In the genomic region with DNA sequence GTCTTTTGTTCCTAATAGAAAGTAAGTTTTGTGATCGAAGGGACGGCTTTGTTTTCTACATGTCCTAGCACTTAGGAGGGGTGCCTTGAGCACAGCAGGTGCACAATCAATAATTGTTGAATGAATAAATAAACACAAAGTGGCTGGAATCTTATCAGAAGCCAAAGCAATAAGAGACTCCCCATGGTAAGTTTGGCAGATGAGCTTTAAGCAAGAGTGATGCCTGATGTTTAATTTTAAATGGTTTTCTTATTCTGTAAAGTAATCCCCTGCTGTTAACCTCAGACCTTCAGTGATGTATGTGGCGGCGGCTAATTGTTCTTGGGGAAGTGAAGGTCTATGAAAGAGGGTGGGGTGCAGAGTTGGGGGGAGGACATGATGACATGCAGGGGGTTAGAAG, we compare ENCODE assay signal across 32 cellular contexts.
"Had no signal": no experiment of that assay in that cellular context is flagged by ENCODE, and none has a peak within 500 bp of the region (broad histone marks: within the 10 kb centered on the region; RNA-seq: fewer than 3 reads in every experiment).

No MANE protein-coding gene starts in this region.

- H3K36me3 ChIP-seq: ascending aorta, breast epithelium, cardiac muscle cell, colonic mucosa, esophagus muscularis mucosa, gastrocnemius medialis, heart left ventricle had no signal

- H3K27me3 ChIP-seq: ascending aorta, breast epithelium, colonic mucosa, gastrocnemius medialis had no signal

- H3K36me3 Mint-ChIP-seq: activated CD4-positive, alpha-beta memory T cell treated with anti-CD3 and anti-CD28 coated beads for 36 hours; activated CD8-positive, alpha-beta memory T cell treated with anti-CD3 and anti-CD28 coated beads, Interleukin-2, amount 10 ng/mL, durations not matched to agents 7 days and 5 days; activated naive CD4-positive, alpha-beta T cell treated with anti-CD3 and anti-CD28 coated beads, Interleukin-2, amount 50 U/mL, for 24 hours; activated naive CD8-positive, alpha-beta T cell treated with anti-CD3 and anti-CD28 coated beads, Interleukin-2, amount 10 ng/mL, durations not matched to agents 7 days and 5 days; brain had no signal

- H3K4me3 ChIP-seq: ascending aorta, breast epithelium, cardiac muscle cell, colonic mucosa, esophagus muscularis mucosa, gastrocnemius medialis, heart left ventricle had no signal

- H3K9me3 ChIP-seq: ascending aorta, breast epithelium, colonic mucosa, esophagus muscularis mucosa, gastrocnemius medialis, heart left ventricle had no signal

- H3K4me1 ChIP-seq: ascending aorta, breast epithelium, colonic mucosa, esophagus muscularis mucosa, foreskin keratinocyte, gastrocnemius medialis, heart left ventricle had no signal

- ATAC-seq: activated CD4-positive, alpha-beta T cell treated with anti-CD3 and anti-CD28 coated beads for 36 hours; activated CD8-positive, alpha-beta memory T cell treated with anti-CD3 and anti-CD28 coated beads, Interleukin-2, amount 10 ng/mL, durations not matched to agents 7 days and 5 days; activated CD8-positive, alpha-beta T cell treated with anti-CD3 and anti-CD28 coated beads, Interleukin-2, amount 10 ng/mL, durations not matched to agents 7 days and 5 days; foreskin keratinocyte; gastrocnemius medialis; heart left ventricle had no signal

- H3K27ac Mint-ChIP-seq: activated CD4-positive, alpha-beta memory T cell treated with anti-CD3 and anti-CD28 coated beads for 36 hours; activated CD4-positive, alpha-beta T cell treated with anti-CD3 and anti-CD28 coated beads for 36 hours; activated CD4-positive, alpha-beta T cell treated with anti-CD3 and anti-CD28 coated beads, Interleukin-2, amount 10 ng/mL, durations not matched to agents 24 days and 14 days; activated CD8-positive, alpha-beta memory T cell treated with anti-CD3 and anti-CD28 coated beads, Interleukin-2, amount 10 ng/mL, durations not matched to agents 7 days and 5 days; activated CD8-positive, alpha-beta T cell treated with anti-CD3 and anti-CD28 coated beads, Interleukin-2, amount 10 ng/mL, durations not matched to agents 7 days and 5 days; activated naive CD4-positive, alpha-beta T cell treated with anti-CD3 and anti-CD28 coated beads for 36 hours; activated naive CD4-positive, alpha-beta T cell treated with anti-CD3 and anti-CD28 coated beads, Interleukin-2, amount 50 U/mL, for 24 hours; activated naive CD8-positive, alpha-beta T cell treated with anti-CD3 and anti-CD28 coated beads, Interleukin-2, amount 10 ng/mL, durations not matched to agents 7 days and 5 days; activated T-helper 1 cell treated with anti-CD3 and anti-CD28 coated beads, Interleukin-12 subunit alpha, Interleukin-12 subunit beta, Interleukin-2, Interleukin-4 antibody, amounts not matched to agents 30 ng/mL and 10 ng/mL and 1 ng/mL, durations not matched to agents 14 hours and 24 hours and 36 hours; activated T-helper 2 cell treated with anti-CD3 and anti-CD28 coated beads, Interferon-gamma antibody, Interleukin-2, Interleukin-4, amounts not matched to agents 10 μg/mL and 5 μg/mL and 100 μg/mL, durations not matched to agents 14 hours and 24 hours and 36 hours; brain; endodermal cell had no signal

- H3K9me3 Mint-ChIP-seq: activated CD4-positive, alpha-beta memory T cell treated with anti-CD3 and anti-CD28 coated beads for 36 hours; activated CD4-positive, alpha-beta T cell treated with anti-CD3 and anti-CD28 coated beads, Interleukin-2, amount 10 ng/mL, durations not matched to agents 24 days and 14 days; activated naive CD4-positive, alpha-beta T cell treated with anti-CD3 and anti-CD28 coated beads for 36 hours; activated naive CD4-positive, alpha-beta T cell treated with anti-CD3 and anti-CD28 coated beads, Interleukin-2, amount 50 U/mL, for 24 hours; activated naive CD8-positive, alpha-beta T cell treated with anti-CD3 and anti-CD28 coated beads, Interleukin-2, amount 10 ng/mL, durations not matched to agents 7 days and 5 days; activated T-helper 1 cell treated with anti-CD3 and anti-CD28 coated beads, Interleukin-12 subunit alpha, Interleukin-12 subunit beta, Interleukin-2, Interleukin-4 antibody, amounts not matched to agents 30 ng/mL and 10 ng/mL and 1 ng/mL, durations not matched to agents 14 hours and 24 hours and 36 hours; activated T-helper 2 cell treated with anti-CD3 and anti-CD28 coated beads, Interferon-gamma antibody, Interleukin-2, Interleukin-4, amounts not matched to agents 10 μg/mL and 5 μg/mL and 100 μg/mL, durations not matched to agents 14 hours and 24 hours and 36 hours; brain; endodermal cell had no signal

- DNase-seq: activated CD4-positive, alpha-beta memory T cell treated with anti-CD3 and anti-CD28 coated beads for 36 hours; activated CD4-positive, alpha-beta T cell treated with anti-CD3 and anti-CD28 coated beads for 36 hours; activated CD4-positive, alpha-beta T cell treated with anti-CD3 and anti-CD28 coated beads, Interleukin-2, amount 10 ng/mL, durations not matched to agents 24 days and 14 days; activated CD4-positive, CD25-positive, alpha-beta regulatory T cell; activated CD4-positive, CD25-positive, alpha-beta regulatory T cell treated with anti-CD3 and anti-CD28 coated beads, Interleukin-2, amount 50 U/mL, for 72 hours; activated CD8-positive, alpha-beta memory T cell treated with anti-CD3 and anti-CD28 coated beads, Interleukin-2, amount 10 ng/mL, durations not matched to agents 7 days and 5 days; activated CD8-positive, alpha-beta memory T cell treated with anti-CD3 and anti-CD28 coated beads, Interleukin-2, amount 50 U/mL, for 4 hours; activated CD8-positive, alpha-beta T cell treated with anti-CD3 and anti-CD28 coated beads, Interleukin-2, amount 10 ng/mL, durations not matched to agents 7 days and 5 days; activated effector memory CD4-positive, alpha-beta T cell treated with anti-CD3 and anti-CD28 coated beads, Interleukin-2, amount 50 U/mL, for 16 hours; activated naive CD4-positive, alpha-beta T cell treated with anti-CD3 and anti-CD28 coated beads for 36 hours; activated naive CD8-positive, alpha-beta T cell treated with anti-CD3 and anti-CD28 coated beads, Interleukin-2, amount 10 ng/mL, durations not matched to agents 7 days and 5 days; activated T-cell treated with anti-CD3 and anti-CD28 coated beads, Interleukin-2, amount 50 U/mL, for 1 hour; activated T-cell treated with anti-CD3 and anti-CD28 coated beads, Interleukin-2, amount 50 U/mL, for 48 hours; central memory CD4-positive, alpha-beta T cell; cerebellar nuclear complex; colonic mucosa; effector memory CD4-positive, alpha-beta T cell; endodermal cell; erythroblast; foreskin keratinocyte; gastrocnemius medialis; glutamatergic neuron; heart left ventricle; T-helper 2 cell had no signal

- H3K27ac ChIP-seq: ascending aorta, breast epithelium, cardiac muscle cell, colonic mucosa, esophagus muscularis mucosa, foreskin keratinocyte, gastrocnemius medialis, heart left ventricle had no signal
